In the genomic region with DNA sequence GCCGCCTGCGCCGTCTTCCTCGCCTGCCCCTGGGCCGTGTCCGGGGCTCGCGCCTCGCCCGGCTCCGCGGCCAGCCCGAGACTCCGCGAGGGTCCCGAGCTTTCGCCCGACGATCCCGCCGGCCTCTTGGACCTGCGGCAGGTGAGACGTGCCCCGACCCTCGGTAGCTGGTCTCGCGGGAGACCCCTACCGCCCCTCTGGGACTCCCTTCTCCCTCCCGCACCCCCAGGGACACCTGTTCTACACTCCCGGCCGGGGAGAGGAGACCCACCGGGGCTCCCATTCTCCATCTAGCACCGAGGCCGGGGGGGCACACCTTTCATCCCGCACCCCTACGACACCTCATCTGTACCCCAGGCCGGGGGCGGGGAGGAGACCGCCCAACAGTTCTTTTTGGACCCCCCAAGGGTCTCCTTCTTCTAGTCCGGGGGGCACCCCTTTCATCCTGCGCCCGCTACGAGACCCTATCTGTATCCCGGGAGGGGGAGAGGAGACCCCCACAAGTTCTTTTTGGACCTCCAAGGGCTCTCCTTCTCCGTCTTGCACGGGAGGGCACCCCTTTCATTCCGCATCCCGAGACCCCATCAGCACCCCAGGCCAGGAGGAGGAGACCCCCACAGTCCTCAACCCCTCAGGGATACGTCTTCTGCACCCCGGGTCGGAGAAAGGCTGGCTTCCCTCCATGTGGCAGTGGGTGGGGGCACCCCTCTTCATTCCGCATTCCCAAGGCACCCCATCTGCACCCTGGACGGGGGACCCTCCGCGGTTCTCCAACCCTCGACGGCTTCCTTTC, we compare ENCODE assay signal across 1 cellular context.
TF ChIP-seq lines count a peak whose summit lies in the region.

No MANE protein-coding gene starts in this region.

TF ChIP-seq in H1, 55 proteins besides CTCF, POLR2A, EP300 and RAD21:
- TF ChIP-seq EZH2 (IDR thresholded peaks at IDR 0.05; ENCODE audit: low read depth, low read length, severe bottlenecking) (peak; percentile 39), KDM4A (IDR thresholded peaks at IDR 0.05; ENCODE audit: low read depth, low read length, severe bottlenecking) (peak; percentile 37), SIRT6 (IDR thresholded peaks at IDR 0.05; ENCODE audit: low read length) (no peak), SUZ12 (IDR thresholded peaks at IDR 0.05; ENCODE audit: low read length) (peak; percentile 56; the same call in 1 of the 2 replicates)
